2 cellular contexts compared by ENCODE assay signal in the genomic region with DNA sequence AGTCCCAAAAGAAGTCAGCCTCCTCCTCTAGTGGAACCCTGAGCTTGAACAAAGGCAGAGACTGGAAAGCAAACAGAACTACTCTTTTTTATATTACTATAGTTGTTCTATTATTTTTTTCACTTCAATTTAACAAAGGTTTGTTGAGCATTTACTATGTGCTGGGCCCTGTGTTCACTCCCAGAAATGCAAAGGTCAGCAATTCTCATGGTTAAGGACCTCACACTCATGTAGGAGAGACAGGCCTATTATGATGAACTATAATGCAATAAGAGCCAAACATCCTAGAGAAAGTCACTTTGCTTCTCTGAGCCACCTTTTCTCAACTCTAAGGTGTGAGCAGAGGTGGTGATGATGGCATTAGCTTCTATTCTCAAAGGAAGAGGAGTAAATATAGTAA.
TF ChIP-seq lines count a peak whose summit lies in the region.

No MANE protein-coding gene starts in this region.

TF ChIP-seq in A549, 52 proteins besides CTCF, POLR2A, EP300 and RAD21:
- TF ChIP-seq MAFK (IDR thresholded peaks at IDR 0.05; ENCODE audit: partially characterized antibody) (peak; percentile 93), HES2 (IDR thresholded peaks at IDR 0.05) (no peak)

TF ChIP-seq in K562, 482 proteins besides CTCF, POLR2A, EP300 and RAD21:
- TF ChIP-seq C11orf30 (IDR thresholded peaks at IDR 0.05; ENCODE audit: low read depth) = peak; percentile 49; the same call in 1 of the 2 replicates
- no peak for TF ChIP-seq TCF3 (CRISPR knock-in tag; IDR thresholded peaks at IDR 0.05)
- no peak for TF ChIP-seq ZNF551 (CRISPR knock-in tag; IDR thresholded peaks at IDR 0.05)
- no peak for TF ChIP-seq TFAM (CRISPR knock-in tag; conservative IDR thresholded peaks at IDR 0.05)
- no peak for TF ChIP-seq CXXC5 (CRISPR knock-in tag; IDR thresholded peaks at IDR 0.05)
- TF ChIP-seq MED1 (CRISPR knock-in tag; IDR thresholded peaks at IDR 0.05; ENCODE audit: borderline replicate concordance) = no peak
- TF ChIP-seq, protein P1, sequence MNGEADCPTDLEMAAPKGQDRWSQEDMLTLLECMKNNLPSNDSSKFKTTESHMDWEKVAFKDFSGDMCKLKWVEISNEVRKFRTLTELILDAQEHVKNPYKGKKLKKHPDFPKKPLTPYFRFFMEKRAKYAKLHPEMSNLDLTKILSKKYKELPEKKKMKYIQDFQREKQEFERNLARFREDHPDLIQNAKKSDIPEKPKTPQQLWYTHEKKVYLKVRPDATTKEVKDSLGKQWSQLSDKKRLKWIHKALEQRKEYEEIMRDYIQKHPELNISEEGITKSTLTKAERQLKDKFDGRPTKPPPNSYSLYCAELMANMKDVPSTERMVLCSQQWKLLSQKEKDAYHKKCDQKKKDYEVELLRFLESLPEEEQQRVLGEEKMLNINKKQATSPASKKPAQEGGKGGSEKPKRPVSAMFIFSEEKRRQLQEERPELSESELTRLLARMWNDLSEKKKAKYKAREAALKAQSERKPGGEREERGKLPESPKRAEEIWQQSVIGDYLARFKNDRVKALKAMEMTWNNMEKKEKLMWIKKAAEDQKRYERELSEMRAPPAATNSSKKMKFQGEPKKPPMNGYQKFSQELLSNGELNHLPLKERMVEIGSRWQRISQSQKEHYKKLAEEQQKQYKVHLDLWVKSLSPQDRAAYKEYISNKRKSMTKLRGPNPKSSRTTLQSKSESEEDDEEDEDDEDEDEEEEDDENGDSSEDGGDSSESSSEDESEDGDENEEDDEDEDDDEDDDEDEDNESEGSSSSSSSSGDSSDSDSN (IDR thresholded peaks at IDR 0.05; ENCODE audit: borderline replicate concordance in 1 of 2, low read depth in 2 of 2, low read length in 2 of 2) = no peak
- no peak for TF ChIP-seq ZNF175 (CRISPR knock-in tag; IDR thresholded peaks at IDR 0.05; ENCODE audit: low read depth)
- TF ChIP-seq JUN (IDR thresholded peaks at IDR 0.05; ENCODE audit: borderline replicate concordance, low read depth, low read length) = no peak
- no peak for TF ChIP-seq JUN (CRISPR knock-in tag; IDR thresholded peaks at IDR 0.05; ENCODE audit: borderline replicate concordance)
- no peak for TF ChIP-seq STAT5B (CRISPR knock-in tag; IDR thresholded peaks at IDR 0.05)
- no peak for TF ChIP-seq SRSF1 (IDR thresholded peaks at IDR 0.05; ENCODE audit: low read depth, low read length)
- no peak for TF ChIP-seq HNRNPUL1 (IDR thresholded peaks at IDR 0.05; ENCODE audit: low read length)
- TF ChIP-seq ZNF316 (IDR thresholded peaks at IDR 0.05) = peak; percentile 65
- TF ChIP-seq, protein P2, sequence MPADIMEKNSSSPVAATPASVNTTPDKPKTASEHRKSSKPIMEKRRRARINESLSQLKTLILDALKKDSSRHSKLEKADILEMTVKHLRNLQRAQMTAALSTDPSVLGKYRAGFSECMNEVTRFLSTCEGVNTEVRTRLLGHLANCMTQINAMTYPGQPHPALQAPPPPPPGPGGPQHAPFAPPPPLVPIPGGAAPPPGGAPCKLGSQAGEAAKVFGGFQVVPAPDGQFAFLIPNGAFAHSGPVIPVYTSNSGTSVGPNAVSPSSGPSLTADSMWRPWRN (IDR thresholded peaks at IDR 0.05; ENCODE audit: low read depth) = no peak
- TF ChIP-seq IRF2 (CRISPR knock-in tag; IDR thresholded peaks at IDR 0.05) = no peak
- TF ChIP-seq MAFK (IDR thresholded peaks at IDR 0.05; ENCODE audit: low read length) = peak; percentile 86
- no peak for TF ChIP-seq RUNX1 (IDR thresholded peaks at IDR 0.05; ENCODE audit: low read depth)
- no peak for TF ChIP-seq BRD9 (IDR thresholded peaks at IDR 0.05; ENCODE audit: low read depth, partially characterized antibody)
- no peak for TF ChIP-seq SMAD4 (CRISPR knock-in tag; conservative IDR thresholded peaks at IDR 0.05)
- no peak for TF ChIP-seq ZBTB49 (CRISPR knock-in tag; IDR thresholded peaks at IDR 0.05; ENCODE audit: borderline replicate concordance)
- TF ChIP-seq ZNF143 (CRISPR knock-in tag; IDR thresholded peaks at IDR 0.05) = no peak
- TF ChIP-seq DMBX1 (CRISPR knock-in tag; IDR thresholded peaks at IDR 0.05; ENCODE audit: borderline replicate concordance) = no peak
- TF ChIP-seq AFF1 (IDR thresholded peaks at IDR 0.05; ENCODE audit: low read depth in 1 of 2, partially characterized antibody in 2 of 2) = no peak
- TF ChIP-seq NFATC3 (IDR thresholded peaks at IDR 0.05) = no peak
- TF ChIP-seq POLR2AphosphoS5 (IDR thresholded peaks at IDR 0.05; ENCODE audit: control insufficient read depth, insufficient read depth, low read depth, low read length) = no peak
- TF ChIP-seq MAFG (tag; conservative IDR thresholded peaks at IDR 0.05) = peak; percentile 49
- TF ChIP-seq, protein P3, sequence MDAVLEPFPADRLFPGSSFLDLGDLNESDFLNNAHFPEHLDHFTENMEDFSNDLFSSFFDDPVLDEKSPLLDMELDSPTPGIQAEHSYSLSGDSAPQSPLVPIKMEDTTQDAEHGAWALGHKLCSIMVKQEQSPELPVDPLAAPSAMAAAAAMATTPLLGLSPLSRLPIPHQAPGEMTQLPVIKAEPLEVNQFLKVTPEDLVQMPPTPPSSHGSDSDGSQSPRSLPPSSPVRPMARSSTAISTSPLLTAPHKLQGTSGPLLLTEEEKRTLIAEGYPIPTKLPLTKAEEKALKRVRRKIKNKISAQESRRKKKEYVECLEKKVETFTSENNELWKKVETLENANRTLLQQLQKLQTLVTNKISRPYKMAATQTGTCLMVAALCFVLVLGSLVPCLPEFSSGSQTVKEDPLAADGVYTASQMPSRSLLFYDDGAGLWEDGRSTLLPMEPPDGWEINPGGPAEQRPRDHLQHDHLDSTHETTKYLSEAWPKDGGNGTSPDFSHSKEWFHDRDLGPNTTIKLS (IDR thresholded peaks at IDR 0.05; ENCODE audit: borderline replicate concordance, low read depth) = no peak
- TF ChIP-seq CHD4 (IDR thresholded peaks at IDR 0.05; ENCODE audit: insufficient read depth, insufficient replicate concordance, low read depth, low read length, poor library complexity, severe bottlenecking) = no peak
- TF ChIP-seq ZKSCAN3 (CRISPR knock-in tag; IDR thresholded peaks at IDR 0.05) = no peak
- TF ChIP-seq ZNF57 (CRISPR knock-in tag; IDR thresholded peaks at IDR 0.05) = no peak
- TF ChIP-seq HOXB6 (CRISPR knock-in tag; IDR thresholded peaks at IDR 0.05; ENCODE audit: borderline replicate concordance) = no peak
- no peak for TF ChIP-seq COPS2 (conservative IDR thresholded peaks at IDR 0.05)
- no peak for TF ChIP-seq NCOR1 (IDR thresholded peaks at IDR 0.05)
- TF ChIP-seq ZC3H8 (IDR thresholded peaks at IDR 0.05) = no peak
- TF ChIP-seq MAFF (IDR thresholded peaks at IDR 0.05; ENCODE audit: low read length) = peak; percentile 81
- TF ChIP-seq, protein P4, sequence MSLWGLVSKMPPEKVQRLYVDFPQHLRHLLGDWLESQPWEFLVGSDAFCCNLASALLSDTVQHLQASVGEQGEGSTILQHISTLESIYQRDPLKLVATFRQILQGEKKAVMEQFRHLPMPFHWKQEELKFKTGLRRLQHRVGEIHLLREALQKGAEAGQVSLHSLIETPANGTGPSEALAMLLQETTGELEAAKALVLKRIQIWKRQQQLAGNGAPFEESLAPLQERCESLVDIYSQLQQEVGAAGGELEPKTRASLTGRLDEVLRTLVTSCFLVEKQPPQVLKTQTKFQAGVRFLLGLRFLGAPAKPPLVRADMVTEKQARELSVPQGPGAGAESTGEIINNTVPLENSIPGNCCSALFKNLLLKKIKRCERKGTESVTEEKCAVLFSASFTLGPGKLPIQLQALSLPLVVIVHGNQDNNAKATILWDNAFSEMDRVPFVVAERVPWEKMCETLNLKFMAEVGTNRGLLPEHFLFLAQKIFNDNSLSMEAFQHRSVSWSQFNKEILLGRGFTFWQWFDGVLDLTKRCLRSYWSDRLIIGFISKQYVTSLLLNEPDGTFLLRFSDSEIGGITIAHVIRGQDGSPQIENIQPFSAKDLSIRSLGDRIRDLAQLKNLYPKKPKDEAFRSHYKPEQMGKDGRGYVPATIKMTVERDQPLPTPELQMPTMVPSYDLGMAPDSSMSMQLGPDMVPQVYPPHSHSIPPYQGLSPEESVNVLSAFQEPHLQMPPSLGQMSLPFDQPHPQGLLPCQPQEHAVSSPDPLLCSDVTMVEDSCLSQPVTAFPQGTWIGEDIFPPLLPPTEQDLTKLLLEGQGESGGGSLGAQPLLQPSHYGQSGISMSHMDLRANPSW (CRISPR knock-in tag; IDR thresholded peaks at IDR 0.05) = no peak
- no peak for TF ChIP-seq PYGO2 (tag; IDR thresholded peaks at IDR 0.05)
- no peak for TF ChIP-seq ZEB2 (IDR thresholded peaks at IDR 0.05)
- no peak for TF ChIP-seq ZNF584 (CRISPR knock-in tag; IDR thresholded peaks at IDR 0.05; ENCODE audit: low read depth)
- no peak for TF ChIP-seq NR1H2 (CRISPR knock-in tag; IDR thresholded peaks at IDR 0.05)
- no peak for TF ChIP-seq GTF2F1 (IDR thresholded peaks at IDR 0.05; ENCODE audit: low read depth, low read length)
